In genomic region chr11:93921695-93922468, GRCh38 we compare ENCODE assay signal across 9 cellular contexts.
DNase-seq lines count a peak whose midpoint lies in the region; ATAC-seq and TF ChIP-seq lines count a peak whose summit lies in the region.
"Had no signal": no experiment of that assay in that cellular context is flagged by ENCODE, and none has a peak within 500 bp of the region (broad histone marks: within the 10 kb centered on the region; RNA-seq: fewer than 3 reads in every experiment).

No MANE protein-coding gene starts in this region.

- no peaks in the 10 kb centered on the region for H3F3A ChIP-seq in PC-3 (ENCODE audit: low read length, unreplicated experiment)

- H3K27me3 ChIP-seq in PC-3 (ENCODE audit: low read length) (no peaks in the 10 kb centered on the region), colonic mucosa (no peaks in the 10 kb centered on the region)

- peak; percentile 81 for ATAC-seq in GM21367 (IDR thresholded peaks at IDR 0.05; ENCODE audit: unreplicated experiment)
- peak; percentile 97 for ATAC-seq in PC-3
- no peak for ATAC-seq in naive B cell (ENCODE audit: low read depth in 2 of 2)

- intact Hi-C loops in PC-3 (cut with micrococcal nuclease), result loop anchor here (1.0 to 10.0 kb wide), 3 partner anchors 115 to 493 kb away; no protein-coding TSS in a partner anchor
- intact Hi-C loops in colonic mucosa (cut with DNase I), result loop anchor here (10.0 kb wide), 1 partner anchor 583 kb away; no protein-coding TSS in a partner anchor

- H3K9me3 ChIP-seq in PC-3 (ENCODE audit: low read length) (no peaks in the 10 kb centered on the region), colonic mucosa (no peaks in the 10 kb centered on the region)

- no peak overlapping the region for H3K4me3 Mint-ChIP-seq in naive B cell
- H3K4me3 Mint-ChIP-seq: B cell had no signal

- H3K27ac Mint-ChIP-seq in naive B cell, result no peak overlapping the region
- H3K27ac Mint-ChIP-seq: B cell had no signal

- no peaks in the 10 kb centered on the region for H3K79me2 ChIP-seq in PC-3 (ENCODE audit: low read length)

- H3K9me3 Mint-ChIP-seq in naive B cell, result peaks cover 0 to 26% (median 9%) of the 10 kb centered on the region in 7 donors

- H3K4me3 ChIP-seq in PC-3 (ENCODE audit: low read length), result no peak overlapping the region
- H3K4me3 ChIP-seq in colonic mucosa, result no peak overlapping the region

- H3K4me1 ChIP-seq in PC-3 (ENCODE audit: insufficient read depth, low read length), result peaks cover 4% of the 10 kb centered on the region; the same call in 1 of the 2 replicates
- no peaks in the 10 kb centered on the region for H3K4me1 ChIP-seq in colonic mucosa

- no peaks in the 10 kb centered on the region for H3K9me2 ChIP-seq in PC-3 (replicated peaks; ENCODE audit: low read length)

- peaks cover 0 to 4% (median 0%) of the 10 kb centered on the region in 3 donors for H3K4me1 Mint-ChIP-seq in naive B cell
- H3K4me1 Mint-ChIP-seq: B cell had no signal

- peaks cover 0 to 6% of the 10 kb centered on the region in 2 donors for H3K36me3 Mint-ChIP-seq in naive B cell

- H4K20me1 ChIP-seq in PC-3 (ENCODE audit: low read length), result no peaks in the 10 kb centered on the region

- no TSS peak for BruUV-seq in PC-3 (replicated peaks; lab: Mats Ljungman, UMichigan)

- no peak overlapping the region for H2AFZ ChIP-seq in PC-3 (ENCODE audit: low read length)

- H3K27ac ChIP-seq in PC-3 (ENCODE audit: low read length) (no peak overlapping the region), colonic mucosa (no peak overlapping the region)

- H3K4me2 ChIP-seq in PC-3 (ENCODE audit: low read length), result no peak overlapping the region

- CTCF ChIA-PET in PC-3 (lab: Charles Lee), result interaction anchor here (0.5 to 2.8 kb wide), 4 partner anchors 26 to 402 kb away, joined by 3 to 13 read pairs (median 6); partner anchors contain the start of gene PANX1

- H3K27me3 Mint-ChIP-seq in naive B cell, result peaks cover 31 to 63% (median 47%) of the 10 kb centered on the region in 3 donors

- DNase-seq in NCI-H1436 (lab: John Stamatoyannopoulos, UW) (peak; percentile 50), NCI-H1436 treated with DMSO at 0.1 percent for 48 hours (lab: John Stamatoyannopoulos, UW) (no peak), KG1 (lab: John Stamatoyannopoulos, UW) (peak; percentile 33), PC-3 (peak; percentile 92), colonic mucosa (peak; percentile 48), naive B cell (peak; percentile 0), GOT3 (lab: John Stamatoyannopoulos, UW) (no peak)

- H3K36me3 ChIP-seq in PC-3 (ENCODE audit: low read depth, low read length), result no peaks in the 10 kb centered on the region
- no peaks in the 10 kb centered on the region for H3K36me3 ChIP-seq in colonic mucosa

- H3K9ac ChIP-seq in PC-3 (ENCODE audit: low read length) (no peak overlapping the region), colonic mucosa (ENCODE audit: low read depth in 2 of 2, low read length in 2 of 2) (no peak overlapping the region)

- POLR2A ChIA-PET in PC-3 (lab: Charles Lee; ENCODE audit: unreplicated experiment), result interaction anchor here (0.6 kb wide), 1 partner anchor 73 kb away, joined by 4 read pairs; no protein-coding TSS in a partner anchor

- TF ChIP-seq CTCF in PC-3 (conservative IDR thresholded peaks at IDR 0.05; ENCODE audit: low read depth, low read length) (peak; percentile 91), colonic mucosa (IDR thresholded peaks at IDR 0.05) (peak; percentile 49)

Comparison
In these comparisons a context has a peak if more than half of its experiments do, and no peak if none do; other contexts are left out.
1. DNase-seq: peak in NCI-H1436 (single experiment), KG1 (single experiment), PC-3 (single experiment), colonic mucosa (single experiment) and naive B cell (single experiment); none in NCI-H1436 treated with DMSO at 0.1 percent for 48 hours (single experiment) and GOT3 (single experiment).
2. ATAC-seq: peak in GM21367 (single experiment) and PC-3 (single experiment); none in naive B cell (0 of 2).